In the genomic region with DNA sequence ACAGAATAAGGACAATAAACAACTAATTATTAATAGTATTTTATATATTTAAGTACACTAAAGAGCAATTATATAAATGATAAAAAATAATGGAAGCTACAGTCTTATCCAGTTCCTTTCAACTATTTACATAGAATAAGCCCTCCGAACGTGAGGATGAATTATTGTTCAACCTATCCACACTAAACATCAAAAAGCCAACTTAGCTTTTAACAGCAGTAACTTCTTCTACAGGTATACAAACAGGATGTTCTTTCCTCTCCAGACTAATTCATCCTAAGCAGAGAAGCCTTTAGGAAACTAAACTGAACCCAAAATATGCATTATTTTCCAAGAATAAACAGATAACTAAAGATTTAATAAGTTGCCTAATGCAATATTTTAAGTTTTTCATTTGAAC, we compare ENCODE assay signal across 9 cellular contexts. TPM values are rescaled to one million over a fixed set of nuclear protein-coding genes. Genes with fewer than 3 reads are reported as not detected.
DNase-seq lines count a peak whose midpoint lies in the region; ATAC-seq, FAIRE-seq and TF ChIP-seq lines count a peak whose summit lies in the region.
"Had no signal": no experiment of that assay in that cellular context is flagged by ENCODE, and none has a peak within 500 bp of the region (broad histone marks: within the 10 kb centered on the region; RNA-seq: fewer than 3 reads in every experiment).

No MANE protein-coding gene starts in this region.

- H3K4me1 ChIP-seq in OCI-LY1 (ENCODE audit: insufficient read depth, low read length, severe bottlenecking) (peaks cover 30% of the 10 kb centered on the region), pancreas (peaks cover 0 to 29% (median 0%) of the 10 kb centered on the region in 3 donors)
- H3K4me1 ChIP-seq in effector memory CD4-positive, alpha-beta T cell (ENCODE audit: control insufficient read depth, insufficient read depth, low read length, poor library complexity, severe bottlenecking): peaks cover 10% of the 10 kb centered on the region

- no peaks in the 10 kb centered on the region for H3K9me3 ChIP-seq in CD4-positive, alpha-beta T cell (ENCODE audit: control insufficient read depth, low read length)
- H3K9me3 ChIP-seq in OCI-LY1 (ENCODE audit: low read length) (no peaks in the 10 kb centered on the region), pancreas (no peaks in the 10 kb centered on the region)
- H3K9me3 ChIP-seq in effector memory CD4-positive, alpha-beta T cell (ENCODE audit: control insufficient read depth, low read length): no peaks in the 10 kb centered on the region

- H3K4me3 ChIP-seq in OCI-LY1 (ENCODE audit: low read depth, low read length, poor library complexity, severe bottlenecking) (peak overlapping the region; percentile 88), pancreas (peak overlapping the region; percentile 62 to 87 (median 86))
- peak overlapping the region; percentile 95 for H3K4me3 ChIP-seq in effector memory CD4-positive, alpha-beta T cell (ENCODE audit: insufficient read depth, low read depth, low read length, poor library complexity, severe bottlenecking)

- H3K4me3 Mint-ChIP-seq in CD4-positive, alpha-beta T cell: peak overlapping the region; percentile 99

- peak overlapping the region; percentile 90 for H3K9ac ChIP-seq in OCI-LY1 (ENCODE audit: low read length)

- DNase-seq in CD4-positive, alpha-beta T cell: no peak
- DNase-seq in effector memory CD4-positive, alpha-beta T cell: no peak
- DNase-seq in pancreas (no peak), OCI-M1 (lab: John Stamatoyannopoulos, UW) (no peak), D721Med (ENCODE audit: insufficient read length, low spot score) (no peak), RKO (ENCODE audit: low spot score) (no peak)
- no peak for DNase-seq in effector CD4-positive, alpha-beta T cell
- DNase-seq: stimulated activated naive B cell treated with anti-CD40 and anti-IgM and Interleukin-4, amounts not matched to agents 10 μg/mL and 1 μg/mL and 100 μg/mL, for 72 hours had no signal

- no peak overlapping the region for H3K27ac ChIP-seq in CD4-positive, alpha-beta T cell (ENCODE audit: low read depth, low read length)
- H3K27ac ChIP-seq in OCI-LY1 (ENCODE audit: low read depth, low read length, poor library complexity, severe bottlenecking) (peak overlapping the region; percentile 89), pancreas (peak overlapping the region in 2 of 4 donors; percentile 86 to 87)
- H3K27ac ChIP-seq in effector memory CD4-positive, alpha-beta T cell (ENCODE audit: insufficient read depth, low read length, poor library complexity, severe bottlenecking): peak overlapping the region; percentile 35

- WGBS in pancreas, 2 donors: 27 to 49% methylated on average over 2 of the region's 2 CpGs

- intact Hi-C loops in CD4-positive, alpha-beta T cell (cut with DNase I, micrococcal nuclease): loop anchor here in 1 of 2 experiments (5.0 kb wide), 3 partner anchors 44 to 104 kb away; no protein-coding TSS in a partner anchor
- intact Hi-C loops in pancreas (cut with DNase I): loop anchor here in 1 of 3 donors (5.0 kb wide), 1 partner anchor 51 kb away; a partner anchor contains a TSS

- no peaks in the 10 kb centered on the region for H3K27me3 Mint-ChIP-seq in CD4-positive, alpha-beta T cell
- H3K27me3 Mint-ChIP-seq: stimulated activated naive B cell treated with anti-CD40 and anti-IgM and Interleukin-4, amounts not matched to agents 10 μg/mL and 1 μg/mL and 100 μg/mL, for 72 hours had no signal

- peak overlapping the region; percentile 91 for H3K27ac Mint-ChIP-seq in CD4-positive, alpha-beta T cell
- H3K27ac Mint-ChIP-seq: stimulated activated naive B cell treated with anti-CD40 and anti-IgM and Interleukin-4, amounts not matched to agents 10 μg/mL and 1 μg/mL and 100 μg/mL, for 72 hours had no signal

- FAIRE-seq in pancreas (lab: Jason Lieb, UNC): no peak
- FAIRE-seq in D721Med (lab: Jason Lieb, UNC): no peak

- H3K79me2 ChIP-seq in OCI-LY1 (ENCODE audit: insufficient read depth, low read length): peaks cover 68% of the 10 kb centered on the region

- H4K20me1 ChIP-seq in OCI-LY1 (ENCODE audit: insufficient read depth, low read length): no peaks in the 10 kb centered on the region; the same call in 1 of the 2 replicates

- no peak overlapping the region for H2AFZ ChIP-seq in OCI-LY1 (ENCODE audit: low read length)

- H3K36me3 Mint-ChIP-seq in CD4-positive, alpha-beta T cell (ENCODE audit: low read depth): peaks cover 46% of the 10 kb centered on the region
- H3K36me3 Mint-ChIP-seq: stimulated activated naive B cell treated with anti-CD40 and anti-IgM and Interleukin-4, amounts not matched to agents 10 μg/mL and 1 μg/mL and 100 μg/mL, for 72 hours had no signal

- H3K9me3 Mint-ChIP-seq in CD4-positive, alpha-beta T cell: no peaks in the 10 kb centered on the region
- H3K9me3 Mint-ChIP-seq: stimulated activated naive B cell treated with anti-CD40 and anti-IgM and Interleukin-4, amounts not matched to agents 10 μg/mL and 1 μg/mL and 100 μg/mL, for 72 hours had no signal

- no peaks in the 10 kb centered on the region for H3K27me3 ChIP-seq in CD4-positive, alpha-beta T cell (ENCODE audit: control insufficient read depth, insufficient read depth, low read length)
- H3K27me3 ChIP-seq in OCI-LY1 (ENCODE audit: insufficient read depth, low read length) (no peaks in the 10 kb centered on the region), pancreas (no peaks in the 10 kb centered on the region)
- no peaks in the 10 kb centered on the region for H3K27me3 ChIP-seq in effector memory CD4-positive, alpha-beta T cell (replicated peaks; ENCODE audit: control insufficient read depth, insufficient read depth, low read length, poor library complexity, severe bottlenecking)

- peaks cover 21% of the 10 kb centered on the region for H3K36me3 ChIP-seq in OCI-LY1 (ENCODE audit: insufficient read depth, low read length)
- H3K36me3 ChIP-seq in effector memory CD4-positive, alpha-beta T cell (ENCODE audit: control insufficient read depth, insufficient read depth, low read length): peaks cover 3% of the 10 kb centered on the region
- H3K36me3 ChIP-seq in pancreas: peaks cover 0 to 8% (median 0%) of the 10 kb centered on the region in 3 donors

- ATAC-seq in CD4-positive, alpha-beta T cell (ENCODE audit: poor library complexity): no peak
- ATAC-seq in pancreas: no peak
- ATAC-seq: stimulated activated naive B cell treated with anti-CD40 and anti-IgM and Interleukin-4, amounts not matched to agents 10 μg/mL and 1 μg/mL and 100 μg/mL, for 72 hours had no signal

- no peaks in the 10 kb centered on the region for H3K9me2 ChIP-seq in OCI-LY1 (ENCODE audit: low read depth, low read length)

- POLR2A ChIA-PET in CD4-positive, alpha-beta T cell (lab: Charles Lee): interaction anchor here (1.0 to 4.5 kb wide), 12 partner anchors 8 to 94 kb away, joined by 3 to 69 read pairs (median 6); a partner anchor contains a TSS

- TF ChIP-seq CTCF in CD4-positive, alpha-beta T cell (IDR thresholded peaks at IDR 0.05): no peak
- TF ChIP-seq CTCF in OCI-LY1 (IDR thresholded peaks at IDR 0.05; ENCODE audit: low read length) (no peak), pancreas (IDR thresholded peaks at IDR 0.05) (no peak), D721Med (IDR thresholded peaks at IDR 0.05; ENCODE audit: insufficient read depth, missing control alignments) (no peak)

- peaks cover 32% of the 10 kb centered on the region for H3K4me1 Mint-ChIP-seq in CD4-positive, alpha-beta T cell (ENCODE audit: low read depth)

- CTCF ChIA-PET in CD4-positive, alpha-beta T cell (lab: Charles Lee): interaction anchor here (0.6 to 3.4 kb wide), 11 partner anchors 8 to 308 kb away, joined by 3 to 20 read pairs (median 4); a partner anchor contains a TSS

- H3F3A ChIP-seq in OCI-LY1 (ENCODE audit: insufficient read depth, low read length): no peaks in the 10 kb centered on the region

- H3K4me2 ChIP-seq in OCI-LY1 (ENCODE audit: low read length): peak overlapping the region; percentile 71

RNA-seq across cellular contexts. Expression of a gene that starts 2.3 kb away (rescaled TPM):
- 10 to 100 TPM; 72.6 to 75.9 TPM for total RNA-seq in CD4-positive, alpha-beta T cell
- total RNA-seq in pancreas: 10 to 100 TPM; 13.0 to 78.4 (median 61.3) TPM
- polyA plus RNA-seq in pancreas: 10 to 100 TPM; 31.8 to 44.1 TPM

RNA-seq across cellular contexts. Expression of a gene that starts 50.4 kb away (rescaled TPM):
- total RNA-seq in CD4-positive, alpha-beta T cell: 1 to 10 TPM; 1.9 to 2.8 TPM
- total RNA-seq in pancreas: under 1 TPM; 0.12 to 0.75 (median 0.44) TPM
- 1 to 10 TPM; 2.2 to 2.6 TPM for polyA plus RNA-seq in pancreas
